ENCODE assay signal across 25 cellular contexts in the genomic region with DNA sequence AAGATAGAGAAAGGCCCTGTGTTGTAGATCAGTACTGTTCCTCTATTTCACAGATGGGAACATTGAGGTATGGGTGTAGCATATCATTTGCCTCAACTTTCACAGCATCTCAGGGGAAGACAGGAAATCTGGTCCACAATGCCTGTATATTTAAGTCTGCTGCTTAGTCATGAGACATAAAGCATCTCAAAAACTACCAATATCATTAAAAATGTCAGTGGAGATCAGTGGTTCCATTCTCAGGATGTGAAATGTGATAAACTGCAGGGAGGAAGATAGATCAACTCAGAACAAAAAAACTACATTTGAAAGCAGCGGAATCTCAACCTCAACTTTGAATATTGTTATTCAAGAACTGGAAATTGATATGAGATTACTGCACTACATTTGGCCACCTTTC.
DNase-seq lines count a peak whose midpoint lies in the region; ATAC-seq and TF ChIP-seq lines count a peak whose summit lies in the region.
"Had no signal": no experiment of that assay in that cellular context is flagged by ENCODE, and none has a peak within 500 bp of the region (broad histone marks: within the 10 kb centered on the region; RNA-seq: fewer than 3 reads in every experiment).

No MANE protein-coding gene starts in this region.

- intact Hi-C loops in PC-9 (cut with micrococcal nuclease; ENCODE audit: unreplicated experiment): loop anchor here (1.0 to 10.0 kb wide), 4 partner anchors 13 to 719 kb away; no protein-coding TSS in a partner anchor
- intact Hi-C loops in CD4-positive, alpha-beta T cell (cut with DNase I, micrococcal nuclease): no loop called here

- TF ChIP-seq CTCF in AG04450 (IDR thresholded peaks at IDR 0.05; ENCODE audit: low read depth, low read length) (no peak), PC-9 (conservative IDR thresholded peaks at IDR 0.05) (no peak), fibroblast of lung (conservative IDR thresholded peaks at IDR 0.05 in 1 of 2, IDR thresholded peaks at IDR 0.05 in 1 of 2; ENCODE audit: low read depth in 1 of 2, low read length in 2 of 2) (no peak)
- TF ChIP-seq CTCF in CD4-positive, alpha-beta T cell (IDR thresholded peaks at IDR 0.05): no peak

- H3K27me3 ChIP-seq in AG04450 (ENCODE audit: control insufficient read depth, insufficient read depth, low read length) (no peaks in the 10 kb centered on the region), PC-9 (ENCODE audit: insufficient read depth, low read depth) (no peaks in the 10 kb centered on the region), fibroblast of lung (ENCODE audit: control insufficient read depth, insufficient read depth, low read length) (no peaks in the 10 kb centered on the region), trophoblast cell (ENCODE audit: insufficient read depth, low read length) (no peaks in the 10 kb centered on the region)
- H3K27me3 ChIP-seq in CD4-positive, alpha-beta T cell (ENCODE audit: control insufficient read depth, insufficient read depth, low read length): no peaks in the 10 kb centered on the region
- H3K27me3 ChIP-seq: BLaER1 treated with 17β-estradiol and CSF1 and Interleukin-3, amounts not matched to agents 10 nM and 100 nM; body of pancreas had no signal

- no peak for ATAC-seq in CD4-positive, alpha-beta T cell (ENCODE audit: poor library complexity)
- ATAC-seq: left colon had no signal

- H3K27ac Mint-ChIP-seq in CD4-positive, alpha-beta T cell: no peak overlapping the region
- H3K27ac Mint-ChIP-seq: activated T-cell treated with anti-CD3 and anti-CD28 coated beads, Interleukin-2, amount 50 U/mL, for 24 hours; memory B cell; stimulated activated naive CD8-positive, alpha-beta T cell treated with anti-CD3 and anti-CD28 coated beads, Interleukin-15, Interleukin-2, amounts not matched to agents 100 ng/mL and 50 ng/mL, for 24 hours had no signal

- no peaks in the 10 kb centered on the region for H3K79me2 ChIP-seq in PC-9 (ENCODE audit: low read depth)
- H3K79me2 ChIP-seq in fibroblast of lung (ENCODE audit: control insufficient read depth, insufficient read depth, low read length): no peaks in the 10 kb centered on the region
- H3K79me2 ChIP-seq in trophoblast cell (ENCODE audit: control insufficient read depth, insufficient read depth, low read length, poor library complexity): no peaks in the 10 kb centered on the region

- H3K9ac ChIP-seq in fibroblast of lung (ENCODE audit: insufficient read depth, low read length) (no peak overlapping the region), trophoblast cell (ENCODE audit: low read length) (no peak overlapping the region)
- H3K9ac ChIP-seq: BLaER1 treated with 17β-estradiol and CSF1 and Interleukin-3, amounts not matched to agents 10 nM and 100 nM had no signal

- H3K9me3 ChIP-seq in AG04450 (ENCODE audit: control insufficient read depth, insufficient read depth, low read length) (no peaks in the 10 kb centered on the region), PC-9 (ENCODE audit: insufficient read depth, low read depth) (no peaks in the 10 kb centered on the region), fibroblast of lung (ENCODE audit: control insufficient read depth, insufficient read depth, low read depth, low read length) (no peaks in the 10 kb centered on the region), trophoblast cell (ENCODE audit: insufficient read depth, low read depth, low read length) (no peaks in the 10 kb centered on the region)
- H3K9me3 ChIP-seq in CD4-positive, alpha-beta T cell (ENCODE audit: control insufficient read depth, low read length): no peaks in the 10 kb centered on the region
- H3K9me3 ChIP-seq: body of pancreas, Caco-2, thoracic aorta had no signal

- H3K36me3 Mint-ChIP-seq in CD4-positive, alpha-beta T cell (ENCODE audit: low read depth): no peaks in the 10 kb centered on the region

- no peaks in the 10 kb centered on the region for H4K20me1 ChIP-seq in PC-9 (ENCODE audit: insufficient read depth)
- H4K20me1 ChIP-seq in fibroblast of lung (ENCODE audit: control insufficient read depth, extremely low read depth, insufficient read depth, low read length): no peaks in the 10 kb centered on the region
- H4K20me1 ChIP-seq: BLaER1 treated with 17β-estradiol and CSF1 and Interleukin-3, amounts not matched to agents 10 nM and 100 nM had no signal

- H2AK5ac ChIP-seq in trophoblast cell (ENCODE audit: low read length): no peak overlapping the region

- POLR2A ChIA-PET in AG04450 (lab: Yijun Ruan, JAX) (interaction anchor here (1.2 kb wide), 1 partner anchor 9 kb away, joined by 5 read pairs; no protein-coding TSS in a partner anchor), PC-9 (lab: Charles Lee; ENCODE audit: unreplicated experiment) (interaction anchor here (0.6 kb wide), 1 partner anchor 12 kb away, joined by 4 read pairs; no protein-coding TSS in a partner anchor)
- POLR2A ChIA-PET in CD4-positive, alpha-beta T cell (lab: Charles Lee): no interaction called here

- no peak overlapping the region for H2AFZ ChIP-seq in PC-9
- H2AFZ ChIP-seq in fibroblast of lung (ENCODE audit: low read length): no peak overlapping the region
- no peak overlapping the region for H2AFZ ChIP-seq in trophoblast cell (ENCODE audit: insufficient read depth, low read length, poor library complexity)

- H3K79me1 ChIP-seq in trophoblast cell (ENCODE audit: low read length): peaks cover 8% of the 10 kb centered on the region

- DNase-seq in AG04450 (ENCODE audit: low read depth, low spot score) (no peak), PC-9 (no peak), fibroblast of lung (ENCODE audit: low read depth in 2 of 2) (no peak), trophoblast cell (no peak), NCI-H2196 (lab: John Stamatoyannopoulos, UW; ENCODE audit: unreplicated experiment) (no peak), NCI-H2227 treated with DMSO at 0.1 percent for 48 hours (lab: John Stamatoyannopoulos, UW) (no peak)
- DNase-seq in CD4-positive, alpha-beta T cell: no peak
- no peak for DNase-seq in activated CD8-positive, alpha-beta memory T cell treated with anti-CD3 and anti-CD28 coated beads for 24 hours
- DNase-seq: activated CD4-positive, alpha-beta T cell treated with anti-CD3 and anti-CD28 coated beads for 48 hours; activated gamma-delta T cell treated with Interleukin-2 at 50 U/mL for 16 hours; activated T-cell treated with anti-CD3 and anti-CD28 coated beads, Interleukin-2, amount 50 U/mL, for 24 hours; Caco-2; DND-41; KG1; left colon; MM.1S; NCI-H2029 treated with DMSO at 0.1 percent for 48 hours; NCI-H345; NCI-H748 treated with DMSO at 0.1 percent for 48 hours had no signal

- H3K27me3 Mint-ChIP-seq in CD4-positive, alpha-beta T cell: no peaks in the 10 kb centered on the region
- H3K27me3 Mint-ChIP-seq: activated T-cell treated with anti-CD3 and anti-CD28 coated beads, Interleukin-2, amount 50 U/mL, for 24 hours; memory B cell had no signal

- no peak overlapping the region for H2BK5ac ChIP-seq in trophoblast cell (ENCODE audit: low read depth, low read length, poor library complexity)

- H3K4me1 ChIP-seq in PC-9 (replicated peaks; ENCODE audit: insufficient read depth) (peaks cover 58% of the 10 kb centered on the region), fibroblast of lung (ENCODE audit: control insufficient read depth, extremely low read depth, insufficient read depth, low read length) (peaks cover 20% of the 10 kb centered on the region), trophoblast cell (ENCODE audit: control insufficient read depth in 1 of 2, insufficient read depth in 2 of 2, low read length in 2 of 2) (peaks cover 2 to 8% of the 10 kb centered on the region in 2 experiments)
- H3K4me1 ChIP-seq: body of pancreas had no signal

- no CpG with 5 or more reads among the region's 1 CpG for WGBS in trophoblast cell (ENCODE audit: extremely low coverage, insufficient coverage, insufficient read length)

- H2BK12ac ChIP-seq in trophoblast cell (ENCODE audit: low read length): no peak overlapping the region

- peaks cover 21% of the 10 kb centered on the region for H3F3A ChIP-seq in PC-9 (ENCODE audit: insufficient read depth, low read depth)

- H4K12ac ChIP-seq in trophoblast cell (ENCODE audit: low read depth, low read length): no peak overlapping the region

- H3K36me3 ChIP-seq in PC-9 (ENCODE audit: low read depth): no peaks in the 10 kb centered on the region
- H3K36me3 ChIP-seq in fibroblast of lung (ENCODE audit: control insufficient read depth, insufficient read depth, low read length): no peaks in the 10 kb centered on the region
- no peaks in the 10 kb centered on the region for H3K36me3 ChIP-seq in trophoblast cell (ENCODE audit: control insufficient read depth in 1 of 2, insufficient read depth in 2 of 2, low read length in 2 of 2)
- H3K36me3 ChIP-seq: BLaER1 treated with 17β-estradiol and CSF1 and Interleukin-3, amounts not matched to agents 10 nM and 100 nM; thoracic aorta had no signal

- H3K4me3 ChIP-seq in AG04450 (ENCODE audit: low read depth, low read length): no peak overlapping the region
- H3K4me3 ChIP-seq in PC-9: no peak overlapping the region
- H3K4me3 ChIP-seq in fibroblast of lung (replicated peaks in 1 of 4; ENCODE audit: control extremely low read depth in 1 of 4, insufficient read depth in 1 of 4, low read depth in 3 of 4, low read length in 4 of 4): no peak overlapping the region
- no peak overlapping the region for H3K4me3 ChIP-seq in trophoblast cell (ENCODE audit: low read depth, low read length)
- H3K4me3 ChIP-seq: BLaER1 treated with 17β-estradiol and CSF1 and Interleukin-3, amounts not matched to agents 10 nM and 100 nM; body of pancreas; thoracic aorta had no signal

- H3K9me3 Mint-ChIP-seq in CD4-positive, alpha-beta T cell: no peaks in the 10 kb centered on the region
- H3K9me3 Mint-ChIP-seq: activated T-cell treated with anti-CD3 and anti-CD28 coated beads, Interleukin-2, amount 50 U/mL, for 24 hours had no signal

- BruUV-seq in PC-9 (replicated peaks; lab: Mats Ljungman, UMichigan): no TSS peak

- CTCF ChIA-PET in AG04450 (lab: Charles Lee) (no interaction called here), PC-9 (lab: Charles Lee) (interaction anchor here (0.7 kb wide), 1 partner anchor 16 kb away, joined by 3 read pairs; no protein-coding TSS in a partner anchor)
- CTCF ChIA-PET in CD4-positive, alpha-beta T cell (lab: Charles Lee): no interaction called here

- H4K8ac ChIP-seq in trophoblast cell (ENCODE audit: low read depth, low read length): no peak overlapping the region

- peaks cover 7% of the 10 kb centered on the region for H3K4me1 Mint-ChIP-seq in CD4-positive, alpha-beta T cell (ENCODE audit: low read depth)

- no peak overlapping the region for H3K18ac ChIP-seq in trophoblast cell (ENCODE audit: low read length)

- no peak overlapping the region for H3K14ac ChIP-seq in trophoblast cell (ENCODE audit: low read length)

- H3K9me2 ChIP-seq in PC-9 (ENCODE audit: insufficient read depth): no peaks in the 10 kb centered on the region

- H4K91ac ChIP-seq in trophoblast cell (ENCODE audit: low read depth, low read length): no peak overlapping the region

- H3K23ac ChIP-seq in trophoblast cell (ENCODE audit: low read length): no peak overlapping the region

- no peak overlapping the region for H2BK120ac ChIP-seq in trophoblast cell (ENCODE audit: insufficient read depth, low read length, poor library complexity)

- H3K4me3 Mint-ChIP-seq in CD4-positive, alpha-beta T cell: no peak overlapping the region
- H3K4me3 Mint-ChIP-seq: activated T-cell treated with anti-CD3 and anti-CD28 coated beads, Interleukin-2, amount 50 U/mL, for 24 hours; memory B cell; stimulated activated naive CD8-positive, alpha-beta T cell treated with anti-CD3 and anti-CD28 coated beads, Interleukin-15, Interleukin-2, amounts not matched to agents 100 ng/mL and 50 ng/mL, for 24 hours had no signal

- H3K27ac ChIP-seq in AG04450 (ENCODE audit: low read depth, low read length) (peak overlapping the region; percentile 54), PC-9 (peak overlapping the region; percentile 71), fibroblast of lung (ENCODE audit: insufficient read depth, low read length) (peak overlapping the region; percentile 26), trophoblast cell (ENCODE audit: low read depth, low read length) (peak overlapping the region; percentile 85)
- H3K27ac ChIP-seq in CD4-positive, alpha-beta T cell (ENCODE audit: low read depth, low read length): no peak overlapping the region
- H3K27ac ChIP-seq: BLaER1 treated with 17β-estradiol and CSF1 and Interleukin-3, amounts not matched to agents 10 nM and 100 nM; RWPE1; thoracic aorta had no signal

- H3K4ac ChIP-seq in trophoblast cell (ENCODE audit: low read depth, low read length): no peak overlapping the region

- peak overlapping the region; percentile 43 for H3K4me2 ChIP-seq in PC-9
- peak overlapping the region; percentile 2 for H3K4me2 ChIP-seq in fibroblast of lung (ENCODE audit: extremely low read depth, insufficient read depth, low read length)
- H3K4me2 ChIP-seq in trophoblast cell (ENCODE audit: low read length): no peak overlapping the region
